Comparison of ENCODE assay signal across 9 cellular contexts in the genomic region with DNA sequence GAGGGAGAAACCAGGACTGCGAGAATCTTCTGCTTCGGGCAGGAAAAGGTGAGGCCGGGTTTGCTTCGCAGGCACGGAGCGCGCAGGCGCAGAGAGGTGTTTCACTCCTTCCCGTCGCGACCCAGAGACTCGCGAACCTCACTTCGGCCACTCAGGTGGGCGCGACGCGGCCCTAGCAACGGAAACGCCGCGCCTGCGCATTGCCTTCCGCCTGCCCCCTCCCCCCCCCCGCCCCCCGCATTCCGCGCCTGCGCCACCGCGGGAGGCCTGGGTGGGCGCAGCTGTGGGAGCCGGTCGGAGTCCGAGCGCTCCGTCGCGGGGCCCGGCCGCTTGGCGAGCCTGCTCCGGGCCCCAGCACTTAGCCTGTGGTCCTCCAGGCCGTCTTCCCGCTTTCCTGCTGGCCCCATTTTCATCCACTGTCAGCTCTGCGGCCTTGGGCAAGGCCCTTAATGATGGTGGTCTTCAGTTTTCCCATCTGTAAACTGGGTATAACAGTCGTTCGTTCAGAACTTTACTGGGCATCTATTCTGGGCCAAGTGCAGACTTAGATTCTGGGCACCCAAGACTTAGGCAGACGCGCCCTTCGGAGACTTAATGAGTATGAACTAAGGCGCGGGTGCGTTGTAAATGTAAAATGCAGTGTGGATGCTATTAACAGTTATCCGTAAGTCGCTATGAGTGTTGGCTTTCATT.
DNase-seq lines count a peak whose midpoint lies in the region; ATAC-seq, FAIRE-seq and TF ChIP-seq lines count a peak whose summit lies in the region.
"Had no signal": no experiment of that assay in that cellular context is flagged by ENCODE, and none has a peak within 500 bp of the region (broad histone marks: within the 10 kb centered on the region; RNA-seq: fewer than 3 reads in every experiment).

No MANE protein-coding gene starts in this region.

- peaks cover 3% of the 10 kb centered on the region for H3K36me3 Mint-ChIP-seq in memory B cell

- intact Hi-C loops in dorsolateral prefrontal cortex (cut with DNase I) = no loop called here

- TF ChIP-seq CTCF in dorsolateral prefrontal cortex (IDR thresholded peaks at IDR 0.05 in 54 of 56, conservative IDR thresholded peaks at IDR 0.05 in 2 of 56; ENCODE audit: low read depth in 1 of 56, partially characterized antibody in 56 of 56) (no peak), D721Med (IDR thresholded peaks at IDR 0.05; ENCODE audit: insufficient read depth, missing control alignments) (no peak)

- peaks cover 20% of the 10 kb centered on the region for H3K27me3 Mint-ChIP-seq in memory B cell

- no peak for FAIRE-seq in D721Med (lab: Jason Lieb, UNC)
- FAIRE-seq: endometrium had no signal

- H3K4me3 ChIP-seq in dorsolateral prefrontal cortex = peak overlapping the region; percentile 26 to 69 (median 53)

- H3K27me3 ChIP-seq in dorsolateral prefrontal cortex = peaks cover 0 to 13% (median 0%) of the 10 kb centered on the region in 45 donors

- no peaks in the 10 kb centered on the region for H3K9me3 Mint-ChIP-seq in memory B cell

- no peaks in the 10 kb centered on the region for H3K4me1 Mint-ChIP-seq in memory B cell

- peak overlapping the region; percentile 62 for H3K4me3 Mint-ChIP-seq in memory B cell

- peak; percentile 27 for DNase-seq in DMS114 treated with DMSO at 0.1 percent for 48 hours (lab: John Stamatoyannopoulos, UW; ENCODE audit: unreplicated experiment)
- DNase-seq in activated CD4-positive, alpha-beta T cell treated with anti-CD3 and anti-CD28 coated beads, Interleukin-2, amount 50 U/mL, for 1 hour = peak; percentile 53
- peak in 8 of 10 donors; percentile 5 to 62 (median 36) for DNase-seq in dorsolateral prefrontal cortex
- peak; percentile 14 to 30 for DNase-seq in memory B cell (ENCODE audit: low spot score in 2 of 2)
- peak; percentile 24 for DNase-seq in stimulated activated CD8-positive, alpha-beta memory T cell treated with anti-CD3 and anti-CD28 coated beads, Interleukin-15, amount 100 ng/mL, for 1 hour (ENCODE audit: low read depth)
- no peak for DNase-seq in NCI-H128 (lab: John Stamatoyannopoulos, UW; ENCODE audit: unreplicated experiment)
- no peak for DNase-seq in D721Med (ENCODE audit: insufficient read length, low spot score)

- ATAC-seq in memory B cell (ENCODE audit: low read depth) (peak; percentile 74), HG02840 (IDR thresholded peaks at IDR 0.05; ENCODE audit: low FRiP score, unreplicated experiment) (no peak)

- peak overlapping the region; percentile 32 for H3K27ac Mint-ChIP-seq in memory B cell

- H3K27ac ChIP-seq in dorsolateral prefrontal cortex = peak overlapping the region in 16 of 59 donors; percentile 19 to 64 (median 48)

Comparison
In these comparisons a context has a peak if more than half of its experiments do, and no peak if none do; other contexts are left out.
1. DNase-seq: peak in DMS114 treated with DMSO at 0.1 percent for 48 hours (single experiment), activated CD4-positive, alpha-beta T cell treated with anti-CD3 and anti-CD28 coated beads, Interleukin-2, amount 50 U/mL, for 1 hour (single experiment), dorsolateral prefrontal cortex (8 of 10), memory B cell (2 of 2) and stimulated activated CD8-positive, alpha-beta memory T cell treated with anti-CD3 and anti-CD28 coated beads, Interleukin-15, amount 100 ng/mL, for 1 hour (single experiment); none in NCI-H128 (single experiment) and D721Med (single experiment).